Comparison of ENCODE assay signal across 12 cellular contexts in the genomic region with DNA sequence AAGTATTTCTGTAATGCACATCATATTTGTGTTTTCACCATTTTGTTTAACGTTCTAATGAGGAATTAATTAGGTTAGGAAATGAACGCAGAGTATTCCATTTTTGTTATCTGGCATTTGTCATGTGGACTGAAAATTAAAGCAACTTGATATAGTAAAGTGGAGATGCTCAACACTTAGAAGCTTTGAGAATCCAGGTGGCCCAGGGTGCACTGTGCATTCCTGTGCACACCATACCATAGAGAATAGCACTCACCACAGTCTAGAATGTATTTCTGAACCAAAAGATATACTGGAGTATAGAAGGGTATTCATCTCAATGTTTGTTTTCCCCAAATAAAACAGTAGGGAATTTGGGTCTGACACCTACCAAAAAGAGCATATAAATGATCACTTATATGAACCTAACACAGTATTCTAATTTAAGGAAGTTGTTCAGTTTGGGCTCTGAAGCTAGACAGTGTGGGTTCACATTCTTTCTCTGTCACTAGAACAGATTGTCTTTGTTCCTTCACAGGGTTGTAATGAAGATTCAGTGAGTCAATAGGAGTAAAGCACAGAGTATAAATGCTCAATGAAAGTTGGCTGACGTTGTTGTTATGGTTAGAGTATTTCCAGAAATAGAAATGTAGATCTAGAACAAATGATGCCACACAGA.
DNase-seq lines count a peak whose midpoint lies in the region; ATAC-seq and TF ChIP-seq lines count a peak whose summit lies in the region.
"Had no signal": no experiment of that assay in that cellular context is flagged by ENCODE, and none has a peak within 500 bp of the region (broad histone marks: within the 10 kb centered on the region; RNA-seq: fewer than 3 reads in every experiment).

No MANE protein-coding gene starts in this region.

- no peaks in the 10 kb centered on the region for H3K9me2 ChIP-seq in GM23248 (ENCODE audit: insufficient read depth)

- H4K20me1 ChIP-seq in GM23248 (ENCODE audit: insufficient read depth), result no peaks in the 10 kb centered on the region

- 10% methylated on average over 3 of the region's 3 CpGs for WGBS in GM23248 (ENCODE audit: low coverage in 1 of 2, low lambda C conversion rate in 2 of 2, missing lambda C conversion rate in 2 of 2), 2 experiments
- WGBS in stomach, 5 donors, result 48 to 71% (median 64%) methylated on average over 3 of the region's 3 CpGs

- H3K4me3 ChIP-seq in GM23248 (no peak overlapping the region; the same call in 1 of the 2 replicates), stomach (peak overlapping the region in 1 of 4 donors; percentile 18)

- H3K27ac ChIP-seq in GM23248 (peak overlapping the region; percentile 37), stomach (peak overlapping the region in 4 of 5 donors; percentile 30 to 79 (median 54))

- H3F3A ChIP-seq in GM23248 (ENCODE audit: insufficient read depth), result peaks cover 14% of the 10 kb centered on the region

- intact Hi-C loops in stomach (cut with DNase I; ENCODE audit: low total_unique reads), result no loop called here

- no peak for TF ChIP-seq EP300 in stomach (IDR thresholded peaks at IDR 0.05)

- peaks cover 28% of the 10 kb centered on the region for H3K4me1 ChIP-seq in GM23248 (ENCODE audit: insufficient read depth)
- peaks cover 4 to 85% (median 42%) of the 10 kb centered on the region in 4 donors for H3K4me1 ChIP-seq in stomach

- DNase-seq in GM23248, result peak; percentile 69
- peak; percentile 32 for DNase-seq in cerebellum (ENCODE audit: low spot score)
- DNase-seq in kidney tubule cell (ENCODE audit: low spot score), result peak; percentile 9
- no peak for DNase-seq in stomach
- DNase-seq in NOMO-1 treated with dmso at 0.1 percent for 144 hours (lab: John Stamatoyannopoulos, UW; ENCODE audit: unreplicated experiment), result no peak
- DNase-seq: Calu3, naive B cell, NCI-H1092 had no signal

- no peaks in the 10 kb centered on the region for H3K27me3 ChIP-seq in GM23248 (replicated peaks; ENCODE audit: insufficient read depth)
- no peaks in the 10 kb centered on the region for H3K27me3 ChIP-seq in stomach

- H3K9me3 ChIP-seq in GM23248 (ENCODE audit: low read depth), result no peaks in the 10 kb centered on the region
- no peaks in the 10 kb centered on the region for H3K9me3 ChIP-seq in stomach

- no peak for TF ChIP-seq CTCF in stomach (IDR thresholded peaks at IDR 0.05)

- peaks cover 93% of the 10 kb centered on the region for H3K79me2 ChIP-seq in GM23248 (ENCODE audit: insufficient read depth)

- H3K9ac ChIP-seq in GM23248, result peak overlapping the region; percentile 12; the same call in 1 of the 2 replicates

- no peak overlapping the region for H2AFZ ChIP-seq in GM23248

- H3K4me2 ChIP-seq in GM23248 (ENCODE audit: unreplicated experiment), result peak overlapping the region; percentile 56

- no peak for TF ChIP-seq POLR2A in stomach (IDR thresholded peaks at IDR 0.05)

- peaks cover 7% of the 10 kb centered on the region; the same call in 1 of the 2 replicates for H3K36me3 ChIP-seq in GM23248 (ENCODE audit: low read depth)
- H3K36me3 ChIP-seq in stomach, result peaks cover 13 to 30% (median 27%) of the 10 kb centered on the region in 4 donors

- ATAC-seq in HG03571 (IDR thresholded peaks at IDR 0.05; ENCODE audit: unreplicated experiment), result no peak
- no peak for ATAC-seq in HG02970 (IDR thresholded peaks at IDR 0.05; ENCODE audit: low FRiP score, unreplicated experiment)
- no peak for ATAC-seq in HG02571 (IDR thresholded peaks at IDR 0.05; ENCODE audit: unreplicated experiment)
- ATAC-seq: esophagus mucosa had no signal

- in situ Hi-C loops in GM23248 (cut with MboI), result no loop called here

Comparison
In these comparisons a context has a peak if more than half of its experiments do, and no peak if none do; other contexts are left out.
1. DNase-seq: peak in GM23248 (single experiment), cerebellum (single experiment) and kidney tubule cell (single experiment); none in stomach (single experiment) and NOMO-1 treated with dmso at 0.1 percent for 144 hours (single experiment).